1 cellular context compared by ENCODE assay signal in genomic region chr9:38059233-38059936, GRCh38.
A peak's percentile ranks its signal among the peaks of the same experiment; 100 is the strongest.
TF ChIP-seq lines count a peak whose summit lies in the region.

No MANE protein-coding gene starts in this region.

TF ChIP-seq in K562, 482 proteins besides CTCF, POLR2A, EP300 and RAD21 (continued from another document):
- TF ChIP-seq, protein P1, sequence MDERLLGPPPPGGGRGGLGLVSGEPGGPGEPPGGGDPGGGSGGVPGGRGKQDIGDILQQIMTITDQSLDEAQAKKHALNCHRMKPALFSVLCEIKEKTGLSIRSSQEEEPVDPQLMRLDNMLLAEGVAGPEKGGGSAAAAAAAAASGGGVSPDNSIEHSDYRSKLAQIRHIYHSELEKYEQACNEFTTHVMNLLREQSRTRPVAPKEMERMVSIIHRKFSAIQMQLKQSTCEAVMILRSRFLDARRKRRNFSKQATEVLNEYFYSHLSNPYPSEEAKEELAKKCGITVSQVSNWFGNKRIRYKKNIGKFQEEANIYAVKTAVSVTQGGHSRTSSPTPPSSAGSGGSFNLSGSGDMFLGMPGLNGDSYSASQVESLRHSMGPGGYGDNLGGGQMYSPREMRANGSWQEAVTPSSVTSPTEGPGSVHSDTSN (CRISPR knock-in tag; IDR thresholded peaks at IDR 0.05; ENCODE audit: low read depth), result no peak
- TF ChIP-seq, protein P1 (tag; conservative IDR thresholded peaks at IDR 0.05; ENCODE audit: low read depth), result 0 out of 2 replicates have a peak, but pooled peaks have one; percentile 26
- TF ChIP-seq CBFA2T3 (IDR thresholded peaks at IDR 0.05), result peak; percentile 45; the same call in 1 of the 2 replicates
TF ChIP-seq in K562: peak in this region for 2.
